Comparison of ENCODE assay signal across 11 cellular contexts in genomic region chr14:49623941-49624806, GRCh38. TPM values are rescaled to one million over a fixed set of nuclear protein-coding genes. Genes with fewer than 3 reads are reported as not detected.
DNase-seq lines count a peak whose midpoint lies in the region; ATAC-seq, FAIRE-seq and TF ChIP-seq lines count a peak whose summit lies in the region.
"Had no signal": no experiment of that assay in that cellular context is flagged by ENCODE, and none has a peak within 500 bp of the region (broad histone marks: within the 10 kb centered on the region; RNA-seq: fewer than 3 reads in every experiment).

No MANE protein-coding gene starts in this region.

- no peak for TF ChIP-seq RAD21 in K562 (CRISPR knock-in tag; conservative IDR thresholded peaks at IDR 0.05 in 1 of 2, IDR thresholded peaks at IDR 0.05 in 1 of 2)

- peaks cover 17% of the 10 kb centered on the region for H3K36me3 Mint-ChIP-seq in neural progenitor cell

- H3K4me3 ChIP-seq in MM.1S (ENCODE audit: low read length): no peak overlapping the region
- H3K4me3 ChIP-seq in K562: peak overlapping the region; percentile 24
- H3K4me3 ChIP-seq in neural progenitor cell: no peak overlapping the region
- H3K4me3 ChIP-seq: cardiac muscle cell had no signal

- H3K9ac ChIP-seq in MM.1S (ENCODE audit: low read length) (peak overlapping the region; percentile 95; the same call in 1 of the 2 replicates), K562 (ENCODE audit: insufficient read depth in 1 of 2, low read depth in 2 of 2, low read length in 2 of 2) (peak overlapping the region in 1 of 2 experiments; percentile 97; a peak in 2 of 4 replicates), neural progenitor cell (no peak overlapping the region)

- peak; percentile 61 for TF ChIP-seq POLR2A in GM12891 (IDR thresholded peaks at IDR 0.05; ENCODE audit: low read depth, low read length)
- TF ChIP-seq POLR2A in K562 (conservative IDR thresholded peaks at IDR 0.05): peak; percentile 47; the same call in 1 of the 2 replicates

- CTCF ChIA-PET in K562 (lab: Yijun Ruan, JAX; ENCODE audit: low intra/inter-chr PET ratio): no interaction called here

- intact Hi-C loops in K562 (cut with micrococcal nuclease): loop anchor here (5.0 to 10.0 kb wide), 2 partner anchors 37 to 159 kb away; partner anchors contain the start of gene RPS29

- no TSS peak for BruUV-seq in K562 (replicated peaks; lab: Mats Ljungman, UMichigan)

- no peak for TF ChIP-seq EP300 in K562 (IDR thresholded peaks at IDR 0.05; ENCODE audit: low read length)

- H3K27ac ChIP-seq in MM.1S (ENCODE audit: low read length): peak overlapping the region; percentile 98; the same call in 1 of the 2 replicates
- H3K27ac ChIP-seq in K562 (ENCODE audit: extremely low read depth, low read depth, low read length): peak overlapping the region; percentile 59; the same call in 1 of the 3 replicates
- H3K27ac ChIP-seq in neural progenitor cell: no peak overlapping the region
- H3K27ac ChIP-seq: cardiac muscle cell had no signal

- ATAC-seq in K562: peak; percentile 6; the same call in 1 of the 3 replicates

- H3K27me3 Mint-ChIP-seq in neural progenitor cell (ENCODE audit: insufficient read depth, low read depth): peaks cover 5% of the 10 kb centered on the region

- no peak for DNase-seq in GM12891 (ENCODE audit: insufficient read length, low spot score)
- DNase-seq in MM.1S: peak; percentile 57
- DNase-seq in K562 (ENCODE audit: extremely low read depth in 1 of 4, low spot score in 3 of 4): peak in 1 of 4 experiments; percentile 33
- no peak for DNase-seq in neural progenitor cell (ENCODE audit: low spot score)
- DNase-seq in cerebellar nuclear complex (lab: John Stamatoyannopoulos, UW): no peak
- DNase-seq in COLO829 (ENCODE audit: low spot score): no peak
- DNase-seq in stimulated activated CD4-positive, alpha-beta T cell treated with anti-CD3 and anti-CD28 coated beads, Interleukin-4, amount 100 ng/mL, for 4 hours: no peak
- DNase-seq in NCI-H128 (lab: John Stamatoyannopoulos, UW; ENCODE audit: unreplicated experiment): no peak
- DNase-seq: NCI-H2029 treated with DMSO at 0.1 percent for 48 hours had no signal

- H3K4me2 ChIP-seq in MM.1S (ENCODE audit: low read depth, low read length): peak overlapping the region; percentile 82; the same call in 1 of the 2 replicates
- peak overlapping the region; percentile 57 for H3K4me2 ChIP-seq in K562 (ENCODE audit: insufficient read depth, low read length)
- no peak overlapping the region for H3K4me2 ChIP-seq in neural progenitor cell

- H3F3A ChIP-seq in MM.1S (ENCODE audit: insufficient read depth, low read length) (peaks cover 11% of the 10 kb centered on the region), neural progenitor cell (ENCODE audit: low read depth) (peaks cover 37% of the 10 kb centered on the region)

- no peaks in the 10 kb centered on the region for H4K20me1 ChIP-seq in MM.1S (ENCODE audit: insufficient read depth, low read length)
- H4K20me1 ChIP-seq in K562 (replicated peaks; ENCODE audit: control insufficient read depth, insufficient read depth, low read length): peaks cover 7% of the 10 kb centered on the region
- peaks cover 63% of the 10 kb centered on the region for H4K20me1 ChIP-seq in neural progenitor cell (ENCODE audit: low read depth)

- H3K9me3 ChIP-seq in MM.1S (replicated peaks; ENCODE audit: insufficient read depth, low read length) (no peaks in the 10 kb centered on the region), K562 (replicated peaks; ENCODE audit: control insufficient read depth, insufficient read depth, low read depth, low read length) (no peaks in the 10 kb centered on the region), neural progenitor cell (ENCODE audit: low read depth) (no peaks in the 10 kb centered on the region)

- H3K27ac Mint-ChIP-seq in neural progenitor cell: no peak overlapping the region

- peaks cover 46% of the 10 kb centered on the region for H3K79me2 ChIP-seq in MM.1S (ENCODE audit: low read length)
- peaks cover 87% of the 10 kb centered on the region for H3K79me2 ChIP-seq in K562 (ENCODE audit: control insufficient read depth, insufficient read depth, low read length)
- H3K79me2 ChIP-seq in neural progenitor cell (ENCODE audit: low read depth): peaks cover 70% of the 10 kb centered on the region

- H3K4me1 ChIP-seq in MM.1S (ENCODE audit: low read length) (no peaks in the 10 kb centered on the region), K562 (replicated peaks in 1 of 2; ENCODE audit: control insufficient read depth in 2 of 2, insufficient read depth in 2 of 2, low read length in 2 of 2) (peaks cover 4 to 10% of the 10 kb centered on the region in 2 experiments; a peak in 3 of 5 replicates), neural progenitor cell (peaks cover 20% of the 10 kb centered on the region)

- in situ Hi-C loops in K562 (cut with MboI): no loop called here

- POLR2A ChIA-PET in K562 (lab: Yijun Ruan, JAX): interaction anchor here (0.6 to 5.3 kb wide), 6 partner anchors 7 to 228 kb away, joined by 3 to 36 read pairs (median 4); partner anchors contain the start of genes DNAAF2, KLHDC2 and NEMF

- no peaks in the 10 kb centered on the region for H3K9me3 Mint-ChIP-seq in neural progenitor cell

- H2AFZ ChIP-seq in MM.1S (ENCODE audit: low read length) (no peak overlapping the region), K562 (ENCODE audit: low read depth, low read length) (no peak overlapping the region), neural progenitor cell (replicated peaks) (no peak overlapping the region)

- TF ChIP-seq CTCF in MM.1S (IDR thresholded peaks at IDR 0.05; ENCODE audit: low read length) (no peak), K562 (IDR thresholded peaks at IDR 0.05 in 2 of 3, conservative IDR thresholded peaks at IDR 0.05 in 1 of 3; ENCODE audit: insufficient read depth in 2 of 3, low read depth in 1 of 3, low read length in 3 of 3) (no peak), neural progenitor cell (IDR thresholded peaks at IDR 0.05) (no peak)

- no peaks in the 10 kb centered on the region for H3K9me1 ChIP-seq in K562 (ENCODE audit: control insufficient read depth, insufficient read depth, low read length)

- H3K9me2 ChIP-seq in MM.1S (replicated peaks; ENCODE audit: insufficient read depth, low read length): no peaks in the 10 kb centered on the region

- FAIRE-seq in GM12891 (lab: Jason Lieb, UNC) (no peak), K562 (lab: Jason Lieb, UNC) (no peak)
- FAIRE-seq: islet of Langerhans had no signal

- 17% methylated on average over 6 of the region's 6 CpGs for WGBS in K562 (ENCODE audit: insufficient coverage, low coverage, missing lambda C conversion rate)

- H3K36me3 ChIP-seq in MM.1S (replicated peaks; ENCODE audit: insufficient read depth, low read length) (no peaks in the 10 kb centered on the region), K562 (ENCODE audit: control insufficient read depth, insufficient read depth, low read length) (peaks cover 46% of the 10 kb centered on the region; the same call in 1 of the 3 replicates), neural progenitor cell (peaks cover 23% of the 10 kb centered on the region)

- H3K4me3 Mint-ChIP-seq in neural progenitor cell: peak overlapping the region; percentile 27

- H3K4me1 Mint-ChIP-seq in neural progenitor cell: peaks cover 30% of the 10 kb centered on the region

- H3K27me3 ChIP-seq in MM.1S (replicated peaks; ENCODE audit: insufficient read depth, low read length) (no peaks in the 10 kb centered on the region), K562 (ENCODE audit: control insufficient read depth in 2 of 2, insufficient read depth in 2 of 2, low read length in 2 of 2) (no peaks in the 10 kb centered on the region), neural progenitor cell (no peaks in the 10 kb centered on the region)
- H3K27me3 ChIP-seq: cardiac muscle cell had no signal

RNA-seq across cellular contexts. Expression of gene MGAT2, which starts 3.6 kb away (rescaled TPM):
- polyA plus RNA-seq in GM12891 (2012; ENCODE audit: low read depth, missing spikeins): 23.4 TPM
- total RNA-seq in K562 (2011; cell fraction: chromatin; rRNA removed; ENCODE audit: low replicate concordance): 18.8 and 20.9 TPM in 2 replicates
- total RNA-seq in K562 (2011; cell fraction: nucleolus; rRNA removed): 27.7 and 29.3 TPM in 2 replicates
- total RNA-seq in K562 (2011; cell fraction: nucleoplasm; rRNA removed): 23.7 and 24.6 TPM in 2 replicates
- 29.7 and 30.2 TPM in 2 replicates for total RNA-seq in K562 (2014; rRNA removed)
- 24.9 and 26.9 TPM in 2 replicates for total RNA-seq in K562 (2014; rRNA removed; fragmentation: Illumina TruSeq; extraction: Trizol)
- total RNA-seq in K562 (2015; rRNA removed; fragmentation: Illumina TruSeq; extraction: Trizol): 30.7 and 31.0 TPM in 2 replicates
- 32.3 and 33.3 TPM in 2 replicates for total RNA-seq in K562 (2021)
- polyA plus RNA-seq in K562 (2011; rRNA removed): 14.0 and 19.2 TPM in 2 replicates
- 12.4 and 16.7 TPM in 2 replicates for polyA plus RNA-seq in K562 (2011; cell fraction: cytosol; rRNA removed)
- polyA plus RNA-seq in K562 (2011; cell fraction: nucleus; rRNA removed): 8.5 and 8.7 TPM in 2 replicates
- polyA plus RNA-seq in K562 (2012): 11.9 and 21.0 TPM in 2 replicates
- polyA plus RNA-seq in K562 (2014; fragmentation: Illumina TruSeq; extraction: Trizol): 20.4 and 24.4 TPM in 2 replicates
- polyA plus RNA-seq in K562 (2014; fragmentation: Nextera tagmentation; extraction: Ambion mirVana): under 1 TPM in 1 of 2 experiments, not detected in 1; 0.03 TPM
- polyA plus RNA-seq in K562 (2014; rRNA removed): 18.8 and 20.9 TPM in 2 replicates
- 23.8 and 24.6 TPM in 2 replicates for polyA minus RNA-seq in K562 (2011; rRNA and poly(A)+ RNA removed)
- polyA minus RNA-seq in K562 (2011; cell fraction: cytosol; rRNA and poly(A)+ RNA removed): 12.2 and 13.4 TPM in 2 replicates
- polyA minus RNA-seq in K562 (2011; cell fraction: nucleus; rRNA and poly(A)+ RNA removed): 7.8 and 15.9 TPM in 2 replicates
- total RNA-seq in neural progenitor cell (ENCODE audit: low replicate concordance): 30.3 and 31.7 TPM in 2 replicates

RNA-seq across cellular contexts. Expression of gene RPL36AL, which starts 3.7 kb away (rescaled TPM):
- 690 TPM for polyA plus RNA-seq in GM12891 (2012; ENCODE audit: low read depth, missing spikeins)
- 16.2 and 23.7 TPM in 2 replicates for total RNA-seq in K562 (2011; cell fraction: chromatin; rRNA removed; ENCODE audit: low replicate concordance)
- 13.3 and 18.2 TPM in 2 replicates for total RNA-seq in K562 (2011; cell fraction: nucleolus; rRNA removed)
- 29.0 and 31.3 TPM in 2 replicates for total RNA-seq in K562 (2011; cell fraction: nucleoplasm; rRNA removed)
- total RNA-seq in K562 (2014; rRNA removed) (270 and 365 TPM in 2 replicates), K562 (2014; rRNA removed; fragmentation: Illumina TruSeq; extraction: Trizol) (358 and 392 TPM in 2 replicates), K562 (2015; rRNA removed; fragmentation: Illumina TruSeq; extraction: Trizol) (329 and 335 TPM in 2 replicates), K562 (2021) (139 and 146 TPM in 2 replicates), neural progenitor cell (ENCODE audit: low replicate concordance) (130 and 170 TPM in 2 replicates)
- polyA plus RNA-seq in K562 (2011; rRNA removed) (131 and 189 TPM in 2 replicates), K562 (2014; fragmentation: Illumina TruSeq; extraction: Trizol) (360 and 378 TPM in 2 replicates), K562 (2014; fragmentation: Nextera tagmentation; extraction: Ambion mirVana) (100 to 1,000 TPM; 625 to 674 TPM), K562 (2014; rRNA removed) (354 and 366 TPM in 2 replicates)
- 41.7 and 104 TPM in 2 replicates for polyA plus RNA-seq in K562 (2011; cell fraction: cytosol; rRNA removed)
- 25.6 and 49.4 TPM in 2 replicates for polyA plus RNA-seq in K562 (2011; cell fraction: nucleus; rRNA removed)
- polyA plus RNA-seq in K562 (2012): 211 and 413 TPM in 2 replicates
- 220 and 225 TPM in 2 replicates for polyA minus RNA-seq in K562 (2011; rRNA and poly(A)+ RNA removed)
- polyA minus RNA-seq in K562 (2011; cell fraction: cytosol; rRNA and poly(A)+ RNA removed): 38.2 and 45.7 TPM in 2 replicates
- 7.0 and 20.1 TPM in 2 replicates for polyA minus RNA-seq in K562 (2011; cell fraction: nucleus; rRNA and poly(A)+ RNA removed)

RNA-seq across cellular contexts. Expression of gene DNAAF2, which starts 10.9 kb away (rescaled TPM):
- 4.4 TPM for polyA plus RNA-seq in GM12891 (2012; ENCODE audit: low read depth, missing spikeins)
- 3.6 and 4.2 TPM in 2 replicates for total RNA-seq in K562 (2011; cell fraction: chromatin; rRNA removed; ENCODE audit: low replicate concordance)
- total RNA-seq in K562 (2011; cell fraction: nucleolus; rRNA removed): 4.7 and 5.5 TPM in 2 replicates
- total RNA-seq in K562 (2011; cell fraction: nucleoplasm; rRNA removed): 3.3 and 3.6 TPM in 2 replicates
- total RNA-seq in K562 (2014; rRNA removed) (14.6 and 14.7 TPM in 2 replicates), K562 (2014; rRNA removed; fragmentation: Illumina TruSeq; extraction: Trizol) (11.1 and 12.5 TPM in 2 replicates), K562 (2015; rRNA removed; fragmentation: Illumina TruSeq; extraction: Trizol) (10.6 and 11.2 TPM in 2 replicates), K562 (2021) (11.0 and 11.7 TPM in 2 replicates), neural progenitor cell (ENCODE audit: low replicate concordance) (29.0 and 35.1 TPM in 2 replicates)
- polyA plus RNA-seq in K562 (2011; rRNA removed) (7.8 and 10.3 TPM in 2 replicates), K562 (2014; fragmentation: Illumina TruSeq; extraction: Trizol) (11.2 and 11.4 TPM in 2 replicates), K562 (2014; fragmentation: Nextera tagmentation; extraction: Ambion mirVana) (1 to 10 TPM; 2.4 to 4.0 TPM), K562 (2014; rRNA removed) (12.0 and 13.9 TPM in 2 replicates)
- polyA plus RNA-seq in K562 (2011; cell fraction: cytosol; rRNA removed): 3.9 and 6.6 TPM in 2 replicates
- polyA plus RNA-seq in K562 (2011; cell fraction: nucleus; rRNA removed): 2.7 and 3.3 TPM in 2 replicates
- 6.7 and 8.7 TPM in 2 replicates for polyA plus RNA-seq in K562 (2012)
- 4.6 and 5.2 TPM in 2 replicates for polyA minus RNA-seq in K562 (2011; rRNA and poly(A)+ RNA removed)
- 3.2 and 3.5 TPM in 2 replicates for polyA minus RNA-seq in K562 (2011; cell fraction: cytosol; rRNA and poly(A)+ RNA removed)
- polyA minus RNA-seq in K562 (2011; cell fraction: nucleus; rRNA and poly(A)+ RNA removed): 2.8 and 3.4 TPM in 2 replicates

RNA-seq across cellular contexts. Expression of gene LRR1, which starts 25.4 kb away (rescaled TPM):
- 26.4 TPM for polyA plus RNA-seq in GM12891 (2012; ENCODE audit: low read depth, missing spikeins)
- total RNA-seq in K562 (2011; cell fraction: chromatin; rRNA removed; ENCODE audit: low replicate concordance): 19.6 and 52.5 TPM in 2 replicates
- 11.5 and 18.7 TPM in 2 replicates for total RNA-seq in K562 (2011; cell fraction: nucleolus; rRNA removed)
- total RNA-seq in K562 (2011; cell fraction: nucleoplasm; rRNA removed): 26.2 and 30.9 TPM in 2 replicates
- total RNA-seq in K562 (2014; rRNA removed): 34.0 and 34.8 TPM in 2 replicates
- 29.0 and 33.9 TPM in 2 replicates for total RNA-seq in K562 (2014; rRNA removed; fragmentation: Illumina TruSeq; extraction: Trizol)
- 33.6 and 36.4 TPM in 2 replicates for total RNA-seq in K562 (2015; rRNA removed; fragmentation: Illumina TruSeq; extraction: Trizol)
- total RNA-seq in K562 (2021): 30.7 and 35.3 TPM in 2 replicates
- 25.1 and 31.8 TPM in 2 replicates for polyA plus RNA-seq in K562 (2011; rRNA removed)
- 11.3 and 20.1 TPM in 2 replicates for polyA plus RNA-seq in K562 (2011; cell fraction: cytosol; rRNA removed)
- polyA plus RNA-seq in K562 (2011; cell fraction: nucleus; rRNA removed): 9.1 and 11.2 TPM in 2 replicates
- 19.6 and 26.4 TPM in 2 replicates for polyA plus RNA-seq in K562 (2012)
- 26.5 and 31.8 TPM in 2 replicates for polyA plus RNA-seq in K562 (2014; fragmentation: Illumina TruSeq; extraction: Trizol)
- polyA plus RNA-seq in K562 (2014; fragmentation: Nextera tagmentation; extraction: Ambion mirVana): 10 to 100 TPM; 56.5 to 58.1 TPM
- polyA plus RNA-seq in K562 (2014; rRNA removed): 29.3 and 34.7 TPM in 2 replicates
- 21.7 and 23.9 TPM in 2 replicates for polyA minus RNA-seq in K562 (2011; rRNA and poly(A)+ RNA removed)
- 6.6 and 7.9 TPM in 2 replicates for polyA minus RNA-seq in K562 (2011; cell fraction: cytosol; rRNA and poly(A)+ RNA removed)
- polyA minus RNA-seq in K562 (2011; cell fraction: nucleus; rRNA and poly(A)+ RNA removed): 9.6 and 15.3 TPM in 2 replicates
- total RNA-seq in neural progenitor cell (ENCODE audit: low replicate concordance): 25.1 and 35.2 TPM in 2 replicates

RNA-seq across cellular contexts. Expression of gene RPS29, which starts 38.0 kb away (rescaled TPM):
- 17,495 TPM for polyA plus RNA-seq in GM12891 (2012; ENCODE audit: low read depth, missing spikeins)
- 195 and 300 TPM in 2 replicates for total RNA-seq in K562 (2011; cell fraction: chromatin; rRNA removed; ENCODE audit: low replicate concordance)
- 873 and 1,048 TPM in 2 replicates for total RNA-seq in K562 (2011; cell fraction: nucleolus; rRNA removed)
- 995 and 2,020 TPM in 2 replicates for total RNA-seq in K562 (2011; cell fraction: nucleoplasm; rRNA removed)
- 1,697 and 2,097 TPM in 2 replicates for total RNA-seq in K562 (2014; rRNA removed)
- total RNA-seq in K562 (2014; rRNA removed; fragmentation: Illumina TruSeq; extraction: Trizol): 2,267 and 2,448 TPM in 2 replicates
- 1,631 and 1,703 TPM in 2 replicates for total RNA-seq in K562 (2015; rRNA removed; fragmentation: Illumina TruSeq; extraction: Trizol)
- total RNA-seq in K562 (2021): 1,545 and 1,745 TPM in 2 replicates
- 4,700 and 6,302 TPM in 2 replicates for polyA plus RNA-seq in K562 (2011; rRNA removed)
- polyA plus RNA-seq in K562 (2011; cell fraction: cytosol; rRNA removed): 14,332 and 23,945 TPM in 2 replicates
- 1,717 and 2,801 TPM in 2 replicates for polyA plus RNA-seq in K562 (2011; cell fraction: nucleus; rRNA removed)
- 3,166 and 9,985 TPM in 2 replicates for polyA plus RNA-seq in K562 (2012)
- polyA plus RNA-seq in K562 (2014; fragmentation: Illumina TruSeq; extraction: Trizol): 2,124 and 2,563 TPM in 2 replicates
- 1,000 to 10,000 TPM; 3,039 to 3,940 TPM for polyA plus RNA-seq in K562 (2014; fragmentation: Nextera tagmentation; extraction: Ambion mirVana)
- polyA plus RNA-seq in K562 (2014; rRNA removed): 5,012 and 5,352 TPM in 2 replicates
- polyA minus RNA-seq in K562 (2011; rRNA and poly(A)+ RNA removed): 729 and 894 TPM in 2 replicates
- 383 and 451 TPM in 2 replicates for polyA minus RNA-seq in K562 (2011; cell fraction: cytosol; rRNA and poly(A)+ RNA removed)
- polyA minus RNA-seq in K562 (2011; cell fraction: nucleus; rRNA and poly(A)+ RNA removed): 167 and 339 TPM in 2 replicates
- total RNA-seq in neural progenitor cell (ENCODE audit: low replicate concordance): 5,636 and 6,941 TPM in 2 replicates
